11 cellular contexts compared by ENCODE assay signal in the genomic region with DNA sequence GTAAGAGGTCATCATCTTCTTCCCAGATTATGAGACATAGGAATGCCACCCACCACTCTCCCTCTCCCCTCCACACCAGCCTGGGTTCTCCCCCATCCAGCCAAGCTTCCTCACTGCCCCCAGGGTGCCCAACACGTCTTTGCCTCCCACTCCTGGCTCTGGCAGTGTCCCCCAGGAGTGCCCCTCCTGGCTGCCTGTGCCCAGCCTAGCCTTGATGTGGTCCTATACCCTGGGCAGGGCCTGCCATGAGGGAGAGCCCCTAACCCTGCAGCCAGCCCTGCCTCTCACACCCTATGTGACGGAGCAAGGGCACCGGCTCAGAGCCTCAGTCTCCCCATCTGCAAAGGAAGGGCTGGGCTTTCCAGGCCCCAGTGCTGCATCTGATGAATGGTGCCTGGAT. TPM values are rescaled to one million over a fixed set of nuclear protein-coding genes. Genes with fewer than 3 reads are reported as not detected.
DNase-seq lines count a peak whose midpoint lies in the region; ATAC-seq and TF ChIP-seq lines count a peak whose summit lies in the region.
"Not testable (repeated sequence)": the region's sequence is repeated elsewhere in the genome, so short reads cannot be mapped to it uniquely, and the experiment has no call there.
"Had no signal": no experiment of that assay in that cellular context is flagged by ENCODE, and none has a peak within 500 bp of the region (broad histone marks: within the 10 kb centered on the region; RNA-seq: fewer than 3 reads in every experiment).

No MANE protein-coding gene starts in this region.

- H3K4me1 ChIP-seq in left ventricle myocardium inferior (peaks cover 11% of the 10 kb centered on the region), gastrocnemius medialis (peaks cover 23 to 35% of the 10 kb centered on the region in 2 donors), spleen (peaks cover 0 to 11% (median 4%) of the 10 kb centered on the region in 6 donors)
- H3K4me1 ChIP-seq in right cardiac atrium (ENCODE audit: control insufficient read depth, insufficient read depth, low read length); lower lobe of right lung; osteoblast (ENCODE audit: insufficient read depth, low read length): not testable (repeated sequence)

- H3K79me2 ChIP-seq in osteoblast (ENCODE audit: insufficient read depth, low read length): not testable (repeated sequence)

- in situ Hi-C loops in gastrocnemius medialis (cut with MboI; ENCODE audit: low sequenced_read_pairs in 4 of 4): loop anchor here (25.0 kb wide), 1 partner anchor 302 kb away; no protein-coding TSS in a partner anchor

- not testable (repeated sequence) for H3K36me3 ChIP-seq in left ventricle myocardium inferior; lower lobe of right lung; osteoblast (ENCODE audit: insufficient read depth, low read length); gastrocnemius medialis; spleen

- not testable (repeated sequence) for H3K4me3 ChIP-seq in left ventricle myocardium inferior; right cardiac atrium (ENCODE audit: low read length); lower lobe of right lung; osteoblast (ENCODE audit: insufficient read depth, low read length); gastrocnemius medialis; spleen

- H3K27ac ChIP-seq in left ventricle myocardium inferior (replicated peaks); right cardiac atrium (ENCODE audit: low read length); lower lobe of right lung; osteoblast (ENCODE audit: low read depth, low read length); spleen: not testable (repeated sequence)
- peak overlapping the region in 3 of 4 donors; percentile 54 to 68 (median 66) for H3K27ac ChIP-seq in gastrocnemius medialis

- H3K4me2 ChIP-seq in osteoblast (ENCODE audit: insufficient read depth, low read length): not testable (repeated sequence)

- H3K27me3 ChIP-seq in left ventricle myocardium inferior (ENCODE audit: low read depth); right cardiac atrium (ENCODE audit: control insufficient read depth, insufficient read depth); lower lobe of right lung (ENCODE audit: low read depth); osteoblast (ENCODE audit: insufficient read depth, low read length); gastrocnemius medialis; spleen (replicated peaks in 1 of 7): not testable (repeated sequence)

- not testable (repeated sequence) for H4K20me1 ChIP-seq in osteoblast (ENCODE audit: insufficient read depth, low read length)

- TF ChIP-seq POLR2A in gastrocnemius medialis (IDR thresholded peaks at IDR 0.05); spleen (IDR thresholded peaks at IDR 0.05): not testable (repeated sequence)

- not testable (repeated sequence) for H3K9me3 ChIP-seq in left ventricle myocardium inferior (replicated peaks); right cardiac atrium (ENCODE audit: control insufficient read depth, low read length); lower lobe of right lung; osteoblast (ENCODE audit: low read depth, low read length); gastrocnemius medialis; spleen

- not testable (repeated sequence) for ATAC-seq in right cardiac atrium, lower lobe of right lung, gastrocnemius medialis

- TF ChIP-seq CTCF in left ventricle myocardium inferior (IDR thresholded peaks at IDR 0.05; ENCODE audit: borderline replicate concordance); lower lobe of right lung (IDR thresholded peaks at IDR 0.05); osteoblast (IDR thresholded peaks at IDR 0.05; ENCODE audit: extremely low read depth, low read depth, low read length); gastrocnemius medialis (IDR thresholded peaks at IDR 0.05 in 4 of 5, conservative IDR thresholded peaks at IDR 0.05 in 1 of 5); spleen (IDR thresholded peaks at IDR 0.05 in 8 of 11, conservative IDR thresholded peaks at IDR 0.05 in 3 of 11): not testable (repeated sequence)

- WGBS in right cardiac atrium: 91% methylated on average over 3 of the region's 3 CpGs
- WGBS in spleen, 5 donors: 81 to 93% (median 87%) methylated on average over 2 to 3 of the region's 3 CpGs

- not testable (repeated sequence) for H2AFZ ChIP-seq in osteoblast (ENCODE audit: low read length)

- intact Hi-C loops in left ventricle myocardium inferior (cut with micrococcal nuclease); right cardiac atrium (cut with DNase I); lower lobe of right lung (cut with DNase I); gastrocnemius medialis (cut with DNase I; ENCODE audit: low total_unique reads); spleen (cut with DNase I; ENCODE audit: low total_unique reads): not testable (repeated sequence)

- DNase-seq in activated naive CD4-positive, alpha-beta T cell treated with anti-CD3 and anti-CD28 coated beads, Interleukin-2, amount 50 U/mL, for 16 hours: peak; percentile 8
- DNase-seq in left ventricle myocardium inferior (peak; percentile 7), right cardiac atrium (peak in 2 of 3 donors; percentile 3 to 43), lower lobe of right lung (peak; percentile 25), osteoblast (ENCODE audit: insufficient read length, low spot score, missing footprints) (peak; percentile 29), spleen (peak; percentile 57)
- DNase-seq in gastrocnemius medialis: not testable (repeated sequence)

RNA-seq across cellular contexts. Expression of gene KCNJ12, which starts 33.8 kb away (rescaled TPM):
- total RNA-seq in left ventricle myocardium inferior (12.3 TPM), right cardiac atrium (10 to 100 TPM in 2 of 4 donors, 1 to 10 TPM in 2; 9.8 to 13.3 (median 10.8) TPM), lower lobe of right lung (1.9 TPM), osteoblast (under 0.01 and 0.29 TPM in 2 replicates), gastrocnemius medialis (10 to 100 TPM; 18.2 to 35.7 (median 29.2) TPM), spleen (1 to 10 TPM; 1.0 to 4.8 (median 2.6) TPM)
- polyA plus RNA-seq in right cardiac atrium (9.9 TPM), spleen (under 1 TPM; 0.11 to 0.77 (median 0.12) TPM)
- total RNA-seq: CD4-positive, alpha-beta memory T cell; CD8-positive, alpha-beta memory T cell had no signal
- polyA plus RNA-seq: CD14-positive monocyte; CD4-positive, alpha-beta memory T cell; CD4-positive, CD25-positive, alpha-beta regulatory T cell; CD8-positive, alpha-beta memory T cell had no signal
